In genomic region chrX:136662104-136662503, GRCh38 we compare ENCODE assay signal across 25 cellular contexts.
DNase-seq lines count a peak whose midpoint lies in the region; ATAC-seq lines count a peak whose summit lies in the region.
"Had no signal": no experiment of that assay in that cellular context is flagged by ENCODE, and none has a peak within 500 bp of the region (broad histone marks: within the 10 kb centered on the region; RNA-seq: fewer than 3 reads in every experiment).

No MANE protein-coding gene starts in this region.

- CTCF ChIA-PET in activated naive CD4-positive, alpha-beta T cell treated with anti-CD3 and anti-CD28 coated beads, Interleukin-2, amount 10 ng/mL, durations not matched to agents 7 days and 5 days (lab: Charles Lee), result no interaction called here

- ATAC-seq in stimulated activated effector memory CD8-positive, alpha-beta T cell treated with anti-CD3 and anti-CD28 coated beads, Interleukin-12 subunit alpha, Interleukin-12 subunit beta, amount 100 ng/mL, for 72 hours, result no peak
- no peak for ATAC-seq in GM21619 (IDR thresholded peaks at IDR 0.05; ENCODE audit: unreplicated experiment)
- ATAC-seq: PC-3 had no signal

- H3K4me1 Mint-ChIP-seq in activated naive CD4-positive, alpha-beta T cell treated with anti-CD3 and anti-CD28 coated beads, Interleukin-2, amount 10 ng/mL, durations not matched to agents 7 days and 5 days, result peaks cover 90% of the 10 kb centered on the region
- peaks cover 36% of the 10 kb centered on the region for H3K4me1 Mint-ChIP-seq in stimulated activated effector memory CD8-positive, alpha-beta T cell treated with anti-CD3 and anti-CD28 coated beads, Interleukin-12 subunit alpha, Interleukin-12 subunit beta, amount 100 ng/mL, for 72 hours

- peaks cover 81% of the 10 kb centered on the region for H3K36me3 Mint-ChIP-seq in activated naive CD4-positive, alpha-beta T cell treated with anti-CD3 and anti-CD28 coated beads, Interleukin-2, amount 10 ng/mL, durations not matched to agents 7 days and 5 days
- peaks cover 60% of the 10 kb centered on the region for H3K36me3 Mint-ChIP-seq in stimulated activated effector memory CD8-positive, alpha-beta T cell treated with anti-CD3 and anti-CD28 coated beads, Interleukin-12 subunit alpha, Interleukin-12 subunit beta, amount 100 ng/mL, for 72 hours

- no peaks in the 10 kb centered on the region for H3K27me3 Mint-ChIP-seq in activated naive CD4-positive, alpha-beta T cell treated with anti-CD3 and anti-CD28 coated beads, Interleukin-2, amount 10 ng/mL, durations not matched to agents 7 days and 5 days

- no peak for DNase-seq in activated naive CD4-positive, alpha-beta T cell treated with anti-CD3 and anti-CD28 coated beads, Interleukin-2, amount 10 ng/mL, durations not matched to agents 7 days and 5 days
- DNase-seq in activated naive CD4-positive, alpha-beta T cell (lab: John Stamatoyannopoulos, UW), result no peak
- DNase-seq in T follicular helper cell (ENCODE audit: low read depth) (peak; percentile 26), NCI-H748 (lab: John Stamatoyannopoulos, UW; ENCODE audit: unreplicated experiment) (no peak)
- DNase-seq in central memory CD4-positive, alpha-beta T cell, result peak; percentile 58
- DNase-seq in stimulated activated effector memory CD8-positive, alpha-beta T cell treated with anti-CD3 and anti-CD28 coated beads, Interleukin-12 subunit alpha, Interleukin-12 subunit beta, amount 100 ng/mL, for 72 hours (ENCODE audit: low spot score in 2 of 2), result no peak
- DNase-seq: activated CD8-positive, alpha-beta memory T cell treated with anti-CD3 and anti-CD28 coated beads for 24 hours; activated gamma-delta T cell; aorta; caudate nucleus; DMS53; erythroblast; foreskin melanocyte; GF-D8; H9; left ventricle myocardium inferior; NCI-H1048; NCI-H1930; NCI-H226; PC-3; SHP77 treated with DMSO at 0.1 percent for 48 hours; substantia nigra; WERI-Rb-1 had no signal

- peaks cover 11% of the 10 kb centered on the region for H3K9me3 Mint-ChIP-seq in activated naive CD4-positive, alpha-beta T cell treated with anti-CD3 and anti-CD28 coated beads, Interleukin-2, amount 10 ng/mL, durations not matched to agents 7 days and 5 days
- H3K9me3 Mint-ChIP-seq in stimulated activated effector memory CD8-positive, alpha-beta T cell treated with anti-CD3 and anti-CD28 coated beads, Interleukin-12 subunit alpha, Interleukin-12 subunit beta, amount 100 ng/mL, for 72 hours, result peaks cover 3% of the 10 kb centered on the region
- H3K9me3 Mint-ChIP-seq: CD14-positive monocyte had no signal

- H3K4me3 Mint-ChIP-seq in activated naive CD4-positive, alpha-beta T cell treated with anti-CD3 and anti-CD28 coated beads, Interleukin-2, amount 10 ng/mL, durations not matched to agents 7 days and 5 days, result peak overlapping the region; percentile 35
- no peak overlapping the region for H3K4me3 Mint-ChIP-seq in stimulated activated effector memory CD8-positive, alpha-beta T cell treated with anti-CD3 and anti-CD28 coated beads, Interleukin-12 subunit alpha, Interleukin-12 subunit beta, amount 100 ng/mL, for 72 hours
- H3K4me3 Mint-ChIP-seq: CD14-positive monocyte, H9 had no signal

- peak overlapping the region; percentile 94 for H3K27ac Mint-ChIP-seq in activated naive CD4-positive, alpha-beta T cell treated with anti-CD3 and anti-CD28 coated beads, Interleukin-2, amount 10 ng/mL, durations not matched to agents 7 days and 5 days
- H3K27ac Mint-ChIP-seq in stimulated activated effector memory CD8-positive, alpha-beta T cell treated with anti-CD3 and anti-CD28 coated beads, Interleukin-12 subunit alpha, Interleukin-12 subunit beta, amount 100 ng/mL, for 72 hours, result peak overlapping the region; percentile 54
- H3K27ac Mint-ChIP-seq: H9 had no signal

Comparison
In these comparisons a context has a peak if more than half of its experiments do, and no peak if none do; other contexts are left out.
1. DNase-seq: peak in T follicular helper cell (single experiment) and central memory CD4-positive, alpha-beta T cell (single experiment); none in activated naive CD4-positive, alpha-beta T cell treated with anti-CD3 and anti-CD28 coated beads, Interleukin-2, amount 10 ng/mL, durations not matched to agents 7 days and 5 days (single experiment), activated naive CD4-positive, alpha-beta T cell (0 of 4), stimulated activated effector memory CD8-positive, alpha-beta T cell treated with anti-CD3 and anti-CD28 coated beads, Interleukin-12 subunit alpha, Interleukin-12 subunit beta, amount 100 ng/mL, for 72 hours (0 of 2) and NCI-H748 (single experiment).